Comparison of ENCODE assay signal across 6 cellular contexts in the genomic region with DNA sequence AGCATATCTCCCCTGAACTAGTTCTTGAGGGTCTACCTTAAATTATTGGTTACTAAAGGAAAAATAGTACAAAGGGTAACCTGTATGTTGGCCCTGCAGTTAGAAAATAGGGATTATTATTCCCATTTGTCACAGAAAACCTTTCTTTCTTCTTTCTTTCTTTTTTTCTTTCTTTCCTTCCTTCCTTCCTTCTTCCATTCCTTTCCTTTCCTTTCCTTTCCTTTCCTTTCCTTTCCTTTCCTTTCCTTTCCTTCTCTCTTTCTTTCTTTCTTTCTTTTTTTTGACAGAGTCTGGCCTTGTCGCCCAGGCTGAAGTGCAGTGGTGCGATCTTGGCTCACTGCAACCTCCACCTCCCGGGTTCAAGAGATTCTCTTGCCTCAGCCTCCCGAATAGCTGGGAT. TPM values are rescaled to one million over a fixed set of nuclear protein-coding genes. Genes with fewer than 3 reads are reported as not detected.
A peak's percentile ranks its signal among the peaks of the same experiment; 100 is the strongest.
DNase-seq lines count a peak whose midpoint lies in the region; ATAC-seq, FAIRE-seq and TF ChIP-seq lines count a peak whose summit lies in the region.
"Not testable (repeated sequence)": the region's sequence is repeated elsewhere in the genome, so short reads cannot be mapped to it uniquely, and the experiment has no call there.

No MANE protein-coding gene starts in this region.

- in situ Hi-C loops in IMR-90 (cut with MboI; ENCODE audit: low sequenced_read_pairs); K562 (cut with MboI); HepG2 (cut with HindIII; ENCODE audit: extremely low pct_ligation_motif_present, low pct_unique_long_range_greater_than_20kb): not testable (repeated sequence)

- 0 out of 4 replicates have a peak overlapping the region, but pooled peaks have one; percentile 17 to 31 for H4K8ac ChIP-seq in IMR-90 (ENCODE audit: low read depth in 2 of 2, low read length in 2 of 2)

- H3K14ac ChIP-seq in IMR-90 (replicated peaks; ENCODE audit: low read depth, low read length), result not testable (repeated sequence)

- not testable (repeated sequence) for H3K9ac ChIP-seq in IMR-90 (ENCODE audit: low read depth, low read length); K562 (ENCODE audit: insufficient read depth in 1 of 2, low read depth in 2 of 2, low read length in 2 of 2); HepG2 (ENCODE audit: insufficient read depth, low read depth, low read length)

- not testable (repeated sequence) for H3K4me3 Mint-ChIP-seq in Caco-2 (ENCODE audit: unreplicated experiment)

- not testable (repeated sequence) for H4K91ac ChIP-seq in IMR-90 (ENCODE audit: insufficient read depth, low read depth, low read length)

- peak overlapping the region; percentile 58; the same call in 1 of the 2 replicates for H3K4ac ChIP-seq in IMR-90 (ENCODE audit: low read depth, low read length)

- CTCF ChIA-PET in Caco-2 (lab: Charles Lee) (interaction anchor here (1.1 kb wide), 1 partner anchor 23 kb away, joined by 3 read pairs; no protein-coding TSS in a partner anchor), HEK293 (lab: Yijun Ruan, JAX) (interaction anchor here (0.6 kb wide), 1 partner anchor 200 kb away, joined by 5 read pairs; no protein-coding TSS in a partner anchor), IMR-90 (lab: Yijun Ruan, JAX) (interaction anchor here (0.6 kb wide), 1 partner anchor 44 kb away, joined by 3 read pairs; no protein-coding TSS in a partner anchor)
- CTCF ChIA-PET in K562 (lab: Yijun Ruan, JAX; ENCODE audit: low intra/inter-chr PET ratio); HepG2 (lab: Yijun Ruan, JAX; ENCODE audit: low intra/inter-chr PET ratio, low total read pairs): not testable (repeated sequence)

- not testable (repeated sequence) for FAIRE-seq in K562 (lab: Jason Lieb, UNC); HepG2 (lab: Jason Lieb, UNC)

- WGBS in IMR-90 (ENCODE audit: extremely low coverage in 2 of 2, insufficient read length in 1 of 2), 2 experiments, result 100% methylated on average over 1 of the region's 4 CpGs; no CpG with 5 or more reads in 1 of the 2 experiments
- WGBS in K562 (ENCODE audit: insufficient coverage, low coverage, missing lambda C conversion rate), result 0% methylated on average over 2 of the region's 4 CpGs
- WGBS in HepG2 (ENCODE audit: low lambda C conversion rate), result 96% methylated on average over 4 of the region's 4 CpGs

- intact Hi-C loops in Caco-2 (cut with micrococcal nuclease; ENCODE audit: unreplicated experiment); IMR-90 (cut with micrococcal nuclease); K562 (cut with micrococcal nuclease); HepG2 (cut with micrococcal nuclease; ENCODE audit: unreplicated experiment): not testable (repeated sequence)

- peaks cover 10% of the 10 kb centered on the region for H3K9me1 ChIP-seq in IMR-90 (ENCODE audit: insufficient read depth, low read length)
- H3K9me1 ChIP-seq in K562 (ENCODE audit: control insufficient read depth, insufficient read depth, low read length), result not testable (repeated sequence)

- not testable (repeated sequence) for H3K56ac ChIP-seq in IMR-90 (ENCODE audit: extremely low read depth, insufficient read depth, low read length)

- H3K9me3 Mint-ChIP-seq in Caco-2 (ENCODE audit: unreplicated experiment), result not testable (repeated sequence)

- peak overlapping the region; percentile 73 for H2BK120ac ChIP-seq in IMR-90 (ENCODE audit: low read depth, low read length)

- not testable (repeated sequence) for H4K20me1 ChIP-seq in IMR-90 (ENCODE audit: insufficient read depth, low read length); K562 (replicated peaks; ENCODE audit: control insufficient read depth, insufficient read depth, low read length); HepG2 (ENCODE audit: insufficient read depth, low read length)

- 0 out of 2 replicates have a peak overlapping the region, but pooled peaks have one; percentile 2 for H3K23ac ChIP-seq in IMR-90 (ENCODE audit: low read depth, low read length)

- H3K79me1 ChIP-seq in IMR-90 (ENCODE audit: low read depth in 1 of 2, low read length in 2 of 2), result not testable (repeated sequence)

- peaks cover 45% of the 10 kb centered on the region for H3K4me1 Mint-ChIP-seq in Caco-2 (ENCODE audit: low read depth, unreplicated experiment)

- not testable (repeated sequence) for BruUV-seq in Caco-2 (replicated peaks; lab: Mats Ljungman, UMichigan); IMR-90 (replicated peaks; lab: Mats Ljungman, UMichigan); K562 (replicated peaks; lab: Mats Ljungman, UMichigan); HepG2 (replicated peaks; lab: Mats Ljungman, UMichigan)

- peak overlapping the region; percentile 72 for H3K27ac Mint-ChIP-seq in Caco-2 (ENCODE audit: unreplicated experiment)

- H3K4me3 ChIP-seq in Caco-2 (ENCODE audit: low read depth, low read length); HEK293 (ENCODE audit: low read depth, low read length); IMR-90 (ENCODE audit: insufficient read depth, low read depth, low read length); K562; cardiac muscle cell; HepG2 (replicated peaks in 1 of 3; ENCODE audit: insufficient read depth in 1 of 3, low read depth in 2 of 3, low read length in 3 of 3): not testable (repeated sequence)

- not testable (repeated sequence) for TF ChIP-seq CTCF in Caco-2 (IDR thresholded peaks at IDR 0.05; ENCODE audit: insufficient read depth in 1 of 2, low read depth in 1 of 2, low read length in 1 of 2, severe bottlenecking in 1 of 2, unreplicated experiment in 1 of 2); HEK293 (tag by site-specific recombination; IDR thresholded peaks at IDR 0.05); IMR-90 (conservative IDR thresholded peaks at IDR 0.05; ENCODE audit: low read depth, low read length); K562 (IDR thresholded peaks at IDR 0.05 in 2 of 3, conservative IDR thresholded peaks at IDR 0.05 in 1 of 3; ENCODE audit: insufficient read depth in 2 of 3, low read depth in 1 of 3, low read length in 3 of 3); cardiac muscle cell (IDR thresholded peaks at IDR 0.05; ENCODE audit: low read depth, low read length); HepG2 (CRISPR knock-in tag; IDR thresholded peaks at IDR 0.05)

- dilution Hi-C loops in IMR-90 (cut with HindIII; ENCODE audit: low sequenced_read_pairs, unreplicated experiment), result not testable (repeated sequence)

- TF ChIP-seq POLR2A in IMR-90 (IDR thresholded peaks at IDR 0.05; ENCODE audit: low read depth, low read length); K562 (conservative IDR thresholded peaks at IDR 0.05); HepG2 (IDR thresholded peaks at IDR 0.05; ENCODE audit: insufficient read depth in 1 of 2, low read depth in 2 of 2, low read length in 2 of 2): not testable (repeated sequence)

- H3K27me3 Mint-ChIP-seq in Caco-2 (ENCODE audit: insufficient read depth, unreplicated experiment), result not testable (repeated sequence)

- H2BK5ac ChIP-seq in IMR-90 (ENCODE audit: low read depth, low read length, poor library complexity, severe bottlenecking), result peak overlapping the region; percentile 12

- H3K4me1 ChIP-seq in Caco-2 (peaks cover 62% of the 10 kb centered on the region), IMR-90 (ENCODE audit: control insufficient read depth, insufficient read depth, low read length) (peaks cover 16% of the 10 kb centered on the region), cardiac muscle cell (ENCODE audit: low read depth) (peaks cover 46% of the 10 kb centered on the region), HepG2 (ENCODE audit: insufficient read depth, low read length) (peaks cover 65% of the 10 kb centered on the region)
- H3K4me1 ChIP-seq in HEK293 (ENCODE audit: control insufficient read depth, insufficient read depth, low read length); K562 (replicated peaks in 1 of 2; ENCODE audit: control insufficient read depth in 2 of 2, insufficient read depth in 2 of 2, low read length in 2 of 2): not testable (repeated sequence)

- H2AK5ac ChIP-seq in IMR-90 (ENCODE audit: low read depth, low read length), result not testable (repeated sequence)

- DNase-seq in Caco-2; IMR-90; K562 (ENCODE audit: extremely low read depth in 1 of 4, low spot score in 3 of 4); cardiac muscle cell (ENCODE audit: low read depth in 1 of 2, low spot score in 1 of 2); HepG2 (ENCODE audit: low spot score): not testable (repeated sequence)

- not testable (repeated sequence) for H3K36me3 ChIP-seq in Caco-2 (ENCODE audit: control insufficient read depth, insufficient read depth, low read length); HEK293 (ENCODE audit: control insufficient read depth in 2 of 2, insufficient read depth in 1 of 2, low read length in 2 of 2); IMR-90 (ENCODE audit: control insufficient read depth, insufficient read depth, low read length); K562 (ENCODE audit: control insufficient read depth, insufficient read depth, low read length); cardiac muscle cell; HepG2 (replicated peaks in 1 of 2; ENCODE audit: control insufficient read depth in 1 of 2, insufficient read depth in 2 of 2, low read length in 2 of 2)

- peak overlapping the region; percentile 76; the same call in 2 of the 3 replicates for H2BK15ac ChIP-seq in IMR-90 (ENCODE audit: low read depth, low read length)

- not testable (repeated sequence) for TF ChIP-seq EP300 in K562 (IDR thresholded peaks at IDR 0.05; ENCODE audit: low read length); HepG2 (IDR thresholded peaks at IDR 0.05; ENCODE audit: low read depth in 2 of 2, low read length in 2 of 2); HepG2 (CRISPR knock-in tag; IDR thresholded peaks at IDR 0.05; ENCODE audit: borderline replicate concordance)

- peak overlapping the region; percentile 90; the same call in 1 of the 2 replicates for H2BK20ac ChIP-seq in IMR-90 (ENCODE audit: low read depth, low read length)

- H3K9me3 ChIP-seq in Caco-2; HEK293 (ENCODE audit: control insufficient read depth, insufficient read depth, low read depth, low read length); IMR-90 (ENCODE audit: control insufficient read depth, insufficient read depth, low read length); K562 (replicated peaks; ENCODE audit: control insufficient read depth, insufficient read depth, low read depth, low read length); cardiac muscle cell (ENCODE audit: low read depth); HepG2 (ENCODE audit: low read length): not testable (repeated sequence)

- not testable (repeated sequence) for H3K27me3 ChIP-seq in Caco-2 (replicated peaks; ENCODE audit: control insufficient read depth, insufficient read depth, low read length); IMR-90 (ENCODE audit: control insufficient read depth, insufficient read depth, low read length); K562 (ENCODE audit: control insufficient read depth in 2 of 2, insufficient read depth in 2 of 2, low read length in 2 of 2); cardiac muscle cell; HepG2 (ENCODE audit: control insufficient read depth in 1 of 2, insufficient read depth in 2 of 2, low read length in 2 of 2)

- H3K18ac ChIP-seq in IMR-90 (ENCODE audit: low read depth, low read length), result peak overlapping the region; percentile 47; the same call in 1 of the 2 replicates

- H3K36me3 Mint-ChIP-seq in Caco-2 (ENCODE audit: insufficient read depth, unreplicated experiment), result not testable (repeated sequence)

- H2AFZ ChIP-seq in IMR-90 (replicated peaks; ENCODE audit: low read length, poor library complexity); K562 (ENCODE audit: low read depth, low read length); HepG2 (ENCODE audit: low read length): not testable (repeated sequence)

- not testable (repeated sequence) for H4K5ac ChIP-seq in IMR-90 (ENCODE audit: low read depth, low read length)

- POLR2A ChIA-PET in Caco-2 (lab: Charles Lee); IMR-90 (lab: Charles Lee; ENCODE audit: unreplicated experiment): not testable (repeated sequence)
- POLR2A ChIA-PET in HEK293 (lab: Yijun Ruan, JAX), result interaction anchor here (0.7 kb wide), 1 partner anchor 8 kb away, joined by 3 read pairs; no protein-coding TSS in a partner anchor
- POLR2A ChIA-PET in K562 (lab: Yijun Ruan, JAX), result interaction anchor here (0.6 kb wide), 1 partner anchor 1181 kb away, joined by 3 read pairs; no protein-coding TSS in a partner anchor
- POLR2A ChIA-PET in HepG2 (lab: Yijun Ruan, JAX), result interaction anchor here (1.1 kb wide), 1 partner anchor 23 kb away, joined by 3 read pairs; the partner anchor contains the start of gene KPNA3

- not testable (repeated sequence) for TF ChIP-seq RAD21 in IMR-90 (IDR thresholded peaks at IDR 0.05; ENCODE audit: low read length); K562 (CRISPR knock-in tag; conservative IDR thresholded peaks at IDR 0.05 in 1 of 2, IDR thresholded peaks at IDR 0.05 in 1 of 2); HepG2 (CRISPR knock-in tag; IDR thresholded peaks at IDR 0.05)

- not testable (repeated sequence) for H3K4me2 ChIP-seq in IMR-90 (ENCODE audit: low read depth, low read length); K562 (ENCODE audit: insufficient read depth, low read length); HepG2 (ENCODE audit: low read depth, low read length)

- H3K79me2 ChIP-seq in K562 (ENCODE audit: control insufficient read depth, insufficient read depth, low read length); HepG2 (ENCODE audit: insufficient read depth, low read length): not testable (repeated sequence)

- not testable (repeated sequence) for H2AK9ac ChIP-seq in IMR-90 (replicated peaks; ENCODE audit: low read depth, low read length, poor library complexity)

- H3K27ac ChIP-seq in HEK293 (ENCODE audit: extremely low read depth, low read depth, low read length); IMR-90 (ENCODE audit: insufficient read depth, low read length); K562 (ENCODE audit: extremely low read depth, low read depth, low read length); HepG2 (ENCODE audit: extremely low read length, insufficient read depth, low read length): not testable (repeated sequence)
- peak overlapping the region; percentile 13 for H3K27ac ChIP-seq in cardiac muscle cell

- ATAC-seq in IMR-90 (ENCODE audit: low read depth); K562; HepG2: not testable (repeated sequence)

RNA-seq across cellular contexts. Expression of gene KPNA3, which starts 23.6 kb away (rescaled TPM):
- total RNA-seq in Caco-2 (2022) (81.3 and 81.9 TPM in 2 replicates), IMR-90 (2012; rRNA removed) (48.6 and 63.6 TPM in 2 replicates), K562 (2014; rRNA removed) (8.5 and 8.9 TPM in 2 replicates), K562 (2014; rRNA removed; fragmentation: Illumina TruSeq; extraction: Trizol) (17.8 and 19.9 TPM in 2 replicates), K562 (2015; rRNA removed; fragmentation: Illumina TruSeq; extraction: Trizol) (15.7 and 15.8 TPM in 2 replicates), K562 (2021) (19.9 and 21.3 TPM in 2 replicates), cardiac muscle cell (23.8 and 24.1 TPM in 2 replicates), HepG2 (2016; rRNA removed; fragmentation: Illumina TruSeq; extraction: Trizol) (28.9 and 69.8 TPM in 2 replicates)
- polyA plus RNA-seq in IMR-90 (2012; rRNA removed) (21.1 and 25.3 TPM in 2 replicates), K562 (2011; rRNA removed) (10.0 and 17.9 TPM in 2 replicates), K562 (2014; fragmentation: Illumina TruSeq; extraction: Trizol) (19.7 and 23.4 TPM in 2 replicates), K562 (2014; fragmentation: Nextera tagmentation; extraction: Ambion mirVana) (10 to 100 TPM in 1 of 2 experiments, 1 to 10 TPM in 1; 10.0 to 11.0 TPM), K562 (2014; rRNA removed) (10.7 and 10.8 TPM in 2 replicates), cardiac muscle cell (32.6 and 37.9 TPM in 2 replicates), HepG2 (2011; rRNA removed) (9.9 and 13.0 TPM in 2 replicates)
- polyA plus RNA-seq in IMR-90 (2012; cell fraction: cytosol; rRNA removed), result 6.1 and 7.1 TPM in 2 replicates
- polyA plus RNA-seq in IMR-90 (2012; cell fraction: nucleus; rRNA removed; ENCODE audit: low replicate concordance), result 3.5 and 27.9 TPM in 2 replicates
- 3.7 and 11.6 TPM in 2 replicates for total RNA-seq in K562 (2011; cell fraction: chromatin; rRNA removed; ENCODE audit: low replicate concordance)
- 2.7 and 3.4 TPM in 2 replicates for total RNA-seq in K562 (2011; cell fraction: nucleolus; rRNA removed)
- total RNA-seq in K562 (2011; cell fraction: nucleoplasm; rRNA removed), result 5.7 and 8.9 TPM in 2 replicates
- 6.1 and 10.0 TPM in 2 replicates for polyA plus RNA-seq in K562 (2011; cell fraction: cytosol; rRNA removed)
- polyA plus RNA-seq in K562 (2011; cell fraction: nucleus; rRNA removed), result 4.4 and 6.8 TPM in 2 replicates
- 12.5 and 16.2 TPM in 2 replicates for polyA plus RNA-seq in K562 (2012)
- 22.3 and 24.5 TPM in 2 replicates for polyA minus RNA-seq in K562 (2011; rRNA and poly(A)+ RNA removed)
- 10.8 and 14.4 TPM in 2 replicates for polyA minus RNA-seq in K562 (2011; cell fraction: cytosol; rRNA and poly(A)+ RNA removed)
- 2.6 and 5.4 TPM in 2 replicates for polyA minus RNA-seq in K562 (2011; cell fraction: nucleus; rRNA and poly(A)+ RNA removed)
- 6.4 and 7.8 TPM in 2 replicates for total RNA-seq in HepG2 (2016; cell fraction: cytosol; rRNA removed; fragmentation: Illumina TruSeq; extraction: Trizol; ENCODE audit: low read depth)
- total RNA-seq in HepG2 (2016; cell fraction: insoluble cytoplasmic fraction; rRNA removed; fragmentation: Illumina TruSeq; extraction: Trizol), result 30.1 and 67.5 TPM in 2 replicates
- total RNA-seq in HepG2 (2016; cell fraction: membrane; rRNA removed; fragmentation: Illumina TruSeq; extraction: Trizol), result 28.5 and 33.3 TPM in 2 replicates
- total RNA-seq in HepG2 (2016; cell fraction: nucleus; rRNA removed; fragmentation: Illumina TruSeq; extraction: Trizol), result 32.9 and 33.0 TPM in 2 replicates
- polyA plus RNA-seq in HepG2 (2011; cell fraction: cytosol; rRNA removed), result 7.2 and 11.6 TPM in 2 replicates
- polyA plus RNA-seq in HepG2 (2011; cell fraction: nucleus; rRNA removed), result 3.6 and 4.5 TPM in 2 replicates
- polyA plus RNA-seq in HepG2 (2012), result 16.8 and 18.2 TPM in 2 replicates
- 5.0 and 5.1 TPM in 2 replicates for polyA plus RNA-seq in HepG2 (2016; cell fraction: cytosol; fragmentation: Illumina TruSeq; extraction: Trizol; ENCODE audit: low read depth)
- 71.3 and 73.5 TPM in 2 replicates for polyA plus RNA-seq in HepG2 (2016; cell fraction: insoluble cytoplasmic fraction; fragmentation: Illumina TruSeq; extraction: Trizol; ENCODE audit: low read depth)
- 15.6 and 19.0 TPM in 2 replicates for polyA plus RNA-seq in HepG2 (2016; cell fraction: membrane; fragmentation: Illumina TruSeq; extraction: Trizol; ENCODE audit: low read depth)
- 33.5 and 33.9 TPM in 2 replicates for polyA plus RNA-seq in HepG2 (2016; cell fraction: nucleus; fragmentation: Illumina TruSeq; extraction: Trizol; ENCODE audit: insufficient read depth, low read depth)
- 13.6 and 15.0 TPM in 2 replicates for polyA minus RNA-seq in HepG2 (2011; rRNA and poly(A)+ RNA removed; ENCODE audit: low replicate concordance)
- polyA minus RNA-seq in HepG2 (2011; cell fraction: cytosol; rRNA and poly(A)+ RNA removed), result 17.8 and 20.1 TPM in 2 replicates
- polyA minus RNA-seq in HepG2 (2011; cell fraction: nucleus; rRNA and poly(A)+ RNA removed), result 15.7 and 18.9 TPM in 2 replicates
